8 cellular contexts compared by ENCODE assay signal in the genomic region with DNA sequence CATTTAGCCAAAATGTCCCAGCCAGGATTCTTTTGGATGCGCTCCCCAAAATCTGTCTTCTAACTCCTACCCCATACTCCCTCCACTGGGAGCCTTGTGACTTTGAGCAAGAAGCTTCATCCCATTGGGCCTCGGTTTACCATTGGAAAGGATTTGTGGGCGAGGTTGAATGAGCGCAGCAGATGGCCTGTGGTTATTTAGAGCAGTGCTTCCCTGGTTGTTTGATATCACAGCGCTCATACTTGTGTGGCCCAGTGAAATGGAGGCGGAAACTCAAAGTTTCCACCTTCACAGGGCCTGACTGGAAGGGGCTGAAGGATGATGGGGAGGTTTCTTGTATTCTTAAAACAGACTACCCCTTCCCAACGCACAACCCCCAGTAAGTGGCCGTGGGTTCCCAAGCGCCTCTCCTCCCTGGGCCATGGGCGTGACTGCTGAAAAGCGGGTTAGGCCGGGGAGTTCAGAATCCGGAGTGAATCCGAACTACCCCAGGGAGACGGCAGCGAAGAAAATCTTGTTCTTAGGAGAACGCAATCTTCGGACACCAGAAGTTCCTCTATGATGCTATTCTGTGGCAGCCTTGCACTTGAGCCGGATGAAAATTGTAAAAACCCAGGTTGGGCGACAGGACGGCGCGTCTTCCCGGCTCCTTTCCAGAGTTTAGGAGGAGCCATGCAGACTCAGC.
DNase-seq lines count a peak whose midpoint lies in the region; ATAC-seq lines count a peak whose summit lies in the region.

No MANE protein-coding gene starts in this region.

- H3K36me3 ChIP-seq in iPS-15b (ENCODE audit: control insufficient read depth, insufficient read depth, low read length) = peaks cover 41% of the 10 kb centered on the region

- H3K9ac ChIP-seq in iPS-15b (ENCODE audit: low read depth, low read length) = peak overlapping the region; percentile 82

- peak overlapping the region; percentile 91 for H3K27ac Mint-ChIP-seq in stimulated activated memory B cell treated with anti-CD40 and anti-IgM and Interleukin-4, amounts not matched to agents 10 μg/mL and 1 μg/mL and 100 μg/mL, for 72 hours

- peaks cover 56% of the 10 kb centered on the region for H3K4me1 Mint-ChIP-seq in stimulated activated memory B cell treated with anti-CD40 and anti-IgM and Interleukin-4, amounts not matched to agents 10 μg/mL and 1 μg/mL and 100 μg/mL, for 72 hours

- H3K4me3 ChIP-seq in iPS-15b (ENCODE audit: low read depth, low read length) = peak overlapping the region; percentile 90

- H3K27me3 Mint-ChIP-seq in stimulated activated memory B cell treated with anti-CD40 and anti-IgM and Interleukin-4, amounts not matched to agents 10 μg/mL and 1 μg/mL and 100 μg/mL, for 72 hours = no peaks in the 10 kb centered on the region

- peak; percentile 57 for DNase-seq in NCI-H1694 treated with DMSO at 0.1 percent for 48 hours (lab: John Stamatoyannopoulos, UW)
- DNase-seq in NCI-H1694 (lab: John Stamatoyannopoulos, UW) = no peak
- peak; percentile 57 to 76 for DNase-seq in Kasumi-1 (lab: John Stamatoyannopoulos, UW)
- DNase-seq in activated naive CD4-positive, alpha-beta T cell treated with anti-CD3 and anti-CD28 coated beads, Interleukin-2, amount 50 U/mL, for 16 hours = peak; percentile 39

- no peaks in the 10 kb centered on the region for H3K9me3 ChIP-seq in iPS-15b (ENCODE audit: control insufficient read depth, insufficient read depth, low read length)

- no peak for ATAC-seq in stimulated activated memory B cell treated with anti-CD40 and anti-IgM and Interleukin-4, amounts not matched to agents 10 μg/mL and 1 μg/mL and 100 μg/mL, for 72 hours
- ATAC-seq in HG03039 (IDR thresholded peaks at IDR 0.05; ENCODE audit: unreplicated experiment) (no peak), HG02981 (IDR thresholded peaks at IDR 0.05; ENCODE audit: unreplicated experiment) (no peak)

- peak overlapping the region; percentile 98 for H3K4me3 Mint-ChIP-seq in stimulated activated memory B cell treated with anti-CD40 and anti-IgM and Interleukin-4, amounts not matched to agents 10 μg/mL and 1 μg/mL and 100 μg/mL, for 72 hours

- peaks cover 5% of the 10 kb centered on the region for H3K4me1 ChIP-seq in iPS-15b (ENCODE audit: control insufficient read depth, insufficient read depth, low read length)

- H3K27me3 ChIP-seq in iPS-15b (ENCODE audit: control insufficient read depth, insufficient read depth, low read length) = peaks cover 20% of the 10 kb centered on the region

- H3K36me3 Mint-ChIP-seq in stimulated activated memory B cell treated with anti-CD40 and anti-IgM and Interleukin-4, amounts not matched to agents 10 μg/mL and 1 μg/mL and 100 μg/mL, for 72 hours = peaks cover 55% of the 10 kb centered on the region

- no peaks in the 10 kb centered on the region for H3K9me3 Mint-ChIP-seq in stimulated activated memory B cell treated with anti-CD40 and anti-IgM and Interleukin-4, amounts not matched to agents 10 μg/mL and 1 μg/mL and 100 μg/mL, for 72 hours
